Comparison of ENCODE assay signal across 1 cellular context in the genomic region with DNA sequence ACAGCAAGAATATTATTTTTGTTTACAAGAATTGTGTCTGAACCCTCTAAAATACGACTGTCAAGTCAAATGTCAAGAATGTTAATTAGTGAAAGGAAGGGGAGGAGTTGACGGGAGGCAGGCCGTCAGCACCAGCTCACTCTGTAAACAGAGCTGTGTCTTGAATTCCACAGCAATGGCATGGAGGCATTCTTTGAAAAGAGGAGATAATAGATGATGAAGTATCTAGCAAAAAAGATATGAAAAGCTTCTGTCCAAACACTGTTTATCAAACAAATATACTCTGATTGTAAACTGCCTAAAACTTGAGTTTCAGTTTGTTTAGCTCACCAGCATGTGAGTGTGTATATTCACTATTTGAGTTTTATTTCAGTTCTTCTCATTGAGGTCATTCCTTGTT.
TF ChIP-seq lines count a peak whose summit lies in the region.

No MANE protein-coding gene starts in this region.

TF ChIP-seq in GM23338, 12 proteins besides CTCF, POLR2A, EP300 and RAD21 (continued from another document):
- TF ChIP-seq ZNF462 (CRISPR knock-in tag; IDR thresholded peaks at IDR 0.05) (no peak), ZNF114 (CRISPR knock-in tag; IDR thresholded peaks at IDR 0.05) (no peak), CREB1 (CRISPR knock-in tag; IDR thresholded peaks at IDR 0.05; ENCODE audit: low read depth) (no peak), NANOG (IDR thresholded peaks at IDR 0.05; ENCODE audit: borderline replicate concordance) (no peak), EZH2phosphoT487 (IDR thresholded peaks at IDR 0.05; ENCODE audit: unreplicated experiment) (no peak), REST (IDR thresholded peaks at IDR 0.05; ENCODE audit: unreplicated experiment) (no peak), STAT1 (IDR thresholded peaks at IDR 0.05; ENCODE audit: unreplicated experiment) (no peak), JUNB (IDR thresholded peaks at IDR 0.05; ENCODE audit: unreplicated experiment) (no peak), EZH2 (IDR thresholded peaks at IDR 0.05; ENCODE audit: low read depth, unreplicated experiment) (no peak), ZNF331 (CRISPR knock-in tag; IDR thresholded peaks at IDR 0.05; ENCODE audit: low read depth) (no peak)
- TF ChIP-seq, protein P1, sequence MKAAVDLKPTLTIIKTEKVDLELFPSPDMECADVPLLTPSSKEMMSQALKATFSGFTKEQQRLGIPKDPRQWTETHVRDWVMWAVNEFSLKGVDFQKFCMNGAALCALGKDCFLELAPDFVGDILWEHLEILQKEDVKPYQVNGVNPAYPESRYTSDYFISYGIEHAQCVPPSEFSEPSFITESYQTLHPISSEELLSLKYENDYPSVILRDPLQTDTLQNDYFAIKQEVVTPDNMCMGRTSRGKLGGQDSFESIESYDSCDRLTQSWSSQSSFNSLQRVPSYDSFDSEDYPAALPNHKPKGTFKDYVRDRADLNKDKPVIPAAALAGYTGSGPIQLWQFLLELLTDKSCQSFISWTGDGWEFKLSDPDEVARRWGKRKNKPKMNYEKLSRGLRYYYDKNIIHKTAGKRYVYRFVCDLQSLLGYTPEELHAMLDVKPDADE (IDR thresholded peaks at IDR 0.05): no peak
TF ChIP-seq in GM23338: peak in this region for 0.
